In the genomic region with DNA sequence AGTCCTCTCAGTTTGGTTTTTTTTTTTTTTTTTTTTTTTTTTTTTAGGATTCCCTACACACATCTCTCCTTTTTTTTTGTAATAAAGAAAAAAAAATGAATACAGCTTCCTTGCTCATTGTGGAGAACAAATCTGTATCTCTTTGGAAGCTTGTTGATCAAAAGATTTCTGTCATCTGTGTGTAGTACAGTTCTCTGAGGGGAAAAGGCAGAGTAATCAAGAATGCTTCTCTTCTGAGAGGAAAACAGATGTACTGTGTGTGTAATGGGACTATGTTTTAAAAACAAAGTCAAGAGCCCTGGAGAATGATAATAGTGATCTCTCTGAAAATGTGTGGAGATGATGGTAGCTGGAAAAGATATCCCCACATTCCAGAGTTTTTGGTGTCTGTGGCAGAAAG, we compare ENCODE assay signal across 28 cellular contexts. TPM values are rescaled to one million over a fixed set of nuclear protein-coding genes. Genes with fewer than 3 reads are reported as not detected.
"Had no signal": no experiment of that assay in that cellular context is flagged by ENCODE, and none has a peak within 500 bp of the region (broad histone marks: within the 10 kb centered on the region; RNA-seq: fewer than 3 reads in every experiment).

No MANE protein-coding gene starts in this region.

- H3K27me3 ChIP-seq: left lung, right atrium auricular region, right lobe of liver, suprapubic skin, tibial artery, upper lobe of left lung, vagina had no signal

- H3K36me3 ChIP-seq: left lung, lower lobe of right lung, right atrium auricular region, right lobe of liver, suprapubic skin, thoracic aorta, tibial artery, upper lobe of left lung, vagina had no signal

- H2AFZ ChIP-seq: parathyroid adenoma had no signal

- H3K79me2 ChIP-seq: parathyroid adenoma had no signal

- H3K27ac Mint-ChIP-seq: immature natural killer cell; naive thymus-derived CD4-positive, alpha-beta T cell; natural killer cell treated with Interleukin-12 subunit alpha and Interleukin-12 subunit beta and Interleukin-15 and Interleukin-18, amount 100 ng/mL, for 72 hours; stimulated activated naive B cell treated with anti-CD40 and anti-IgM and Interleukin-4, amounts not matched to agents 10 μg/mL and 1 μg/mL and 100 μg/mL, for 72 hours had no signal

- H3K9ac ChIP-seq: parathyroid adenoma had no signal

- H3K4me3 ChIP-seq: left lung, lower lobe of right lung, mucosa of descending colon, right atrium auricular region, right lobe of liver, skin epidermis, suprapubic skin, thoracic aorta, tibial artery, upper lobe of left lung, vagina had no signal

- H3K27ac ChIP-seq: left lung, lower lobe of right lung, parathyroid adenoma, right atrium auricular region, right lobe of liver, skin epidermis, suprapubic skin, thoracic aorta, tibial artery, upper lobe of left lung, vagina had no signal

- H3K4me3 Mint-ChIP-seq: immature natural killer cell; naive thymus-derived CD4-positive, alpha-beta T cell; natural killer cell treated with Interleukin-12 subunit alpha and Interleukin-12 subunit beta and Interleukin-15 and Interleukin-18, amount 100 ng/mL, for 72 hours; stimulated activated naive B cell treated with anti-CD40 and anti-IgM and Interleukin-4, amounts not matched to agents 10 μg/mL and 1 μg/mL and 100 μg/mL, for 72 hours had no signal

- DNase-seq: hypothalamus; immature natural killer cell; kidney; left colon; left lung; lower lobe of right lung; mammary epithelial cell; mesenchymal stem cell; midbrain; mucosa of descending colon; naive thymus-derived CD4-positive, alpha-beta T cell; nucleus accumbens; right lobe of liver; stimulated activated CD4-positive, alpha-beta T cell treated with anti-CD3 and anti-CD28 coated beads, Interleukin-12 subunit alpha, Interleukin-12 subunit beta, amount 100 ng/mL, for 4 hours; stimulated activated CD4-positive, alpha-beta T cell treated with anti-CD3 and anti-CD28 coated beads, Interleukin-15, amount 100 ng/mL, for 24 hours; stimulated activated CD4-positive, alpha-beta T cell treated with anti-CD3 and anti-CD28 coated beads, Interleukin-2, amount 100 ng/mL, for 24 hours; stimulated activated CD4-positive, alpha-beta T cell treated with anti-CD3 and anti-CD28 coated beads, Interleukin-4, amount 100 ng/mL, for 1 hour; stimulated activated naive B cell treated with anti-CD40 and anti-IgM and Interleukin-4, amounts not matched to agents 10 μg/mL and 1 μg/mL and 100 μg/mL, for 72 hours; stimulated activated naive CD8-positive, alpha-beta T cell treated with anti-CD3 and anti-CD28 coated beads, Interleukin-15, Interleukin-2, amounts not matched to agents 100 U/mL and 50 U/mL, for 24 hours; tibial artery; upper lobe of left lung had no signal

- H3K9me3 ChIP-seq: left lung, lower lobe of right lung, mucosa of descending colon, right atrium auricular region, right lobe of liver, suprapubic skin, thoracic aorta, tibial artery, upper lobe of left lung, vagina had no signal

- H3K9me3 Mint-ChIP-seq: immature natural killer cell; naive thymus-derived CD4-positive, alpha-beta T cell; natural killer cell treated with Interleukin-12 subunit alpha and Interleukin-12 subunit beta and Interleukin-15 and Interleukin-18, amount 100 ng/mL, for 72 hours; stimulated activated naive B cell treated with anti-CD40 and anti-IgM and Interleukin-4, amounts not matched to agents 10 μg/mL and 1 μg/mL and 100 μg/mL, for 72 hours had no signal

- H3K4me1 Mint-ChIP-seq: immature natural killer cell; stimulated activated naive B cell treated with anti-CD40 and anti-IgM and Interleukin-4, amounts not matched to agents 10 μg/mL and 1 μg/mL and 100 μg/mL, for 72 hours had no signal

- H3K4me1 ChIP-seq: left lung, lower lobe of right lung, parathyroid adenoma, right atrium auricular region, right lobe of liver, suprapubic skin, tibial artery, upper lobe of left lung, vagina had no signal

- H3K36me3 Mint-ChIP-seq: immature natural killer cell; naive thymus-derived CD4-positive, alpha-beta T cell; natural killer cell treated with Interleukin-12 subunit alpha and Interleukin-12 subunit beta and Interleukin-15 and Interleukin-18, amount 100 ng/mL, for 72 hours; stimulated activated naive B cell treated with anti-CD40 and anti-IgM and Interleukin-4, amounts not matched to agents 10 μg/mL and 1 μg/mL and 100 μg/mL, for 72 hours had no signal

RNA-seq across cellular contexts. Expression of a gene that starts 16.5 kb away (rescaled TPM):
- polyA plus RNA-seq: naive thymus-derived CD4-positive, alpha-beta T cell had no signal
